14 cellular contexts compared by ENCODE assay signal in the genomic region with DNA sequence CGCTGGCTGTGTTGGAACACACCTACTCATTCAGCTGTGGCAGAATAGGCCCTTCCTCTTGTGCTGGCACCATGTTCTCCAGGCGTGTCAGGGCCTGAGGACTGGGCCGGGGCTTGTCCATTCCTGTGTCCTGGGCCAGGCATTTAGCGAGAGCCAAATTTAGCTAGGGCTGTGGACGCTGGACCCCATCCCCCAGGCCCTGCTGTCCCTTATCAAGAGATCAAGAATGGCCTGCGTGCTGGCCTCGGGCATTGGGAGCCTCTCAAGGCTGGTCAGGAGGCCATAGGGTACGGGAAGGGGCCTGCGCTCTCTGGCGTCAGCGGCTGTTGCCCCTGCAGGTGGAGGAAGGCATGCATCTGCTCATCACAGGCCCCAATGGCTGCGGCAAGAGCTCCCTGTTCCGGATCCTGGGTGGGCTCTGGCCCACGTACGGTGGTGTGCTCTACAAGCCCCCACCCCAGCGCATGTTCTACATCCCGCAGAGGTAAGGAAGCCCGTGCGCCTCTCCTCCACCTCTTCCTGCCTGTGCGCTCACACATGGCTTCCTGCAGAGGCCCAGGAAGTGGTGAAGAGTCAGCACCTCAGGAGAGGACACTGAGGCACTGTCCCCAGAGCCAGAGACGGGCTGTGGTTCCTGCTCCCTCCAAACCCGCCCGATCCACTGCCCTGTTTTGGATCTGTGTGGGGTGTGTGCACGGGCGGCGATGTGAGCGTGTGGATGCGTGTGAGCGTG. TPM values are rescaled to one million over a fixed set of nuclear protein-coding genes. Genes with fewer than 3 reads are reported as not detected.
DNase-seq lines count a peak whose midpoint lies in the region; ATAC-seq, FAIRE-seq and TF ChIP-seq lines count a peak whose summit lies in the region.
"Had no signal": no experiment of that assay in that cellular context is flagged by ENCODE, and none has a peak within 500 bp of the region (broad histone marks: within the 10 kb centered on the region; RNA-seq: fewer than 3 reads in every experiment).

No MANE protein-coding gene starts in this region.

- DNase-seq in activated T-cell treated with anti-CD3 and anti-CD28 coated beads, Interleukin-2, amount 50 U/mL, for 4 hours: no peak
- DNase-seq in activated T-cell treated with anti-CD3 and anti-CD28 coated beads for 4 hours (no peak), small intestine (peak; percentile 32), WTC11 (ENCODE audit: low spot score) (no peak)
- DNase-seq in Jurkat, Clone E6-1 (ENCODE audit: low read depth, low spot score): peak; percentile 63
- DNase-seq in activated naive CD4-positive, alpha-beta T cell treated with anti-CD3 and anti-CD28 coated beads, Interleukin-2, amount 50 U/mL, for 72 hours (ENCODE audit: low spot score in 2 of 2): no peak
- DNase-seq in effector CD8-positive, alpha-beta T cell (lab: John Stamatoyannopoulos, UW): no peak
- DNase-seq: NCI-H1694 treated with DMSO at 0.1 percent for 48 hours, NCI-H524 treated with DMSO at 0.1 percent for 48 hours, OCI-M1, tibial artery had no signal

- CTCF ChIA-PET in WTC11 (lab: Charles Lee): no interaction called here

- H3K4me3 Mint-ChIP-seq in activated T-cell treated with anti-CD3 and anti-CD28 coated beads, Interleukin-2, amount 50 U/mL, for 4 hours: peak overlapping the region; percentile 56
- H3K4me3 Mint-ChIP-seq in WTC11: no peak overlapping the region

- peak overlapping the region; percentile 16 for H3K4me3 ChIP-seq in Jurkat, Clone E6-1 (ENCODE audit: low read length)
- H3K4me3 ChIP-seq in small intestine (ENCODE audit: low read depth in 1 of 2, low read length in 2 of 2): no peak overlapping the region
- H3K4me3 ChIP-seq: tibial artery had no signal

- H3K4me1 ChIP-seq in small intestine (ENCODE audit: control insufficient read depth in 2 of 2, insufficient read depth in 1 of 2, low read depth in 1 of 2, low read length in 1 of 2): peaks cover 0 to 3% of the 10 kb centered on the region in 2 donors

- H3K27ac ChIP-seq in small intestine (ENCODE audit: low read depth in 1 of 2, low read length in 1 of 2): peak overlapping the region in 1 of 2 donors; percentile 52
- H3K27ac ChIP-seq: tibial artery, VCaP had no signal

- no peaks in the 10 kb centered on the region for H3K9me3 ChIP-seq in small intestine (ENCODE audit: control insufficient read depth, low read depth)
- H3K9me3 ChIP-seq: tibial artery had no signal

- peak; percentile 72 to 79 for ATAC-seq in activated T-cell treated with anti-CD3 and anti-CD28 coated beads, Interleukin-2, amount 50 U/mL, for 4 hours
- peak; percentile 53 to 92 for ATAC-seq in activated naive CD4-positive, alpha-beta T cell treated with anti-CD3 and anti-CD28 coated beads, Interleukin-2, amount 50 U/mL, for 72 hours
- ATAC-seq in WTC11: no peak
- ATAC-seq in HG03025 (IDR thresholded peaks at IDR 0.05; ENCODE audit: low FRiP score, unreplicated experiment): no peak
- ATAC-seq: left lobe of liver had no signal

- POLR2A ChIA-PET in WTC11 (lab: Charles Lee): no interaction called here

- no peak for TF ChIP-seq CTCF in WTC11 (IDR thresholded peaks at IDR 0.05)

- no peaks in the 10 kb centered on the region for H3K27me3 ChIP-seq in small intestine (ENCODE audit: control insufficient read depth in 2 of 2, insufficient read depth in 2 of 2, low read length in 2 of 2)
- H3K27me3 ChIP-seq: tibial artery had no signal

- peaks cover 32% of the 10 kb centered on the region for H3K4me1 Mint-ChIP-seq in activated T-cell treated with anti-CD3 and anti-CD28 coated beads, Interleukin-2, amount 50 U/mL, for 4 hours (ENCODE audit: low read depth)
- H3K4me1 Mint-ChIP-seq in WTC11: peaks cover 10% of the 10 kb centered on the region

- peaks cover 3% of the 10 kb centered on the region for H3K27me3 Mint-ChIP-seq in activated T-cell treated with anti-CD3 and anti-CD28 coated beads, Interleukin-2, amount 50 U/mL, for 4 hours (ENCODE audit: low read depth)
- H3K27me3 Mint-ChIP-seq in WTC11 (ENCODE audit: low read depth): no peaks in the 10 kb centered on the region

- no peaks in the 10 kb centered on the region for H3K36me3 ChIP-seq in small intestine (ENCODE audit: control insufficient read depth in 2 of 2, insufficient read depth in 2 of 2, low read length in 2 of 2)

- H3K36me3 Mint-ChIP-seq in activated T-cell treated with anti-CD3 and anti-CD28 coated beads, Interleukin-2, amount 50 U/mL, for 4 hours (ENCODE audit: insufficient read depth): peaks cover 4% of the 10 kb centered on the region
- peaks cover 0 to 2% of the 10 kb centered on the region in 2 donors for H3K36me3 Mint-ChIP-seq in activated naive CD4-positive, alpha-beta T cell treated with anti-CD3 and anti-CD28 coated beads, Interleukin-2, amount 50 U/mL, for 72 hours
- H3K36me3 Mint-ChIP-seq in WTC11: peaks cover 1% of the 10 kb centered on the region; the same call in 1 of the 2 replicates

- WGBS in small intestine, 3 donors: 78 to 87% (median 78%) methylated on average over 26 to 29 of the region's 29 CpGs

- no peaks in the 10 kb centered on the region for H3K9me3 Mint-ChIP-seq in activated T-cell treated with anti-CD3 and anti-CD28 coated beads, Interleukin-2, amount 50 U/mL, for 4 hours
- peaks cover 0 to 1% of the 10 kb centered on the region in 2 donors for H3K9me3 Mint-ChIP-seq in activated naive CD4-positive, alpha-beta T cell treated with anti-CD3 and anti-CD28 coated beads, Interleukin-2, amount 50 U/mL, for 72 hours
- H3K9me3 Mint-ChIP-seq in WTC11: peaks cover 3% of the 10 kb centered on the region

- peak overlapping the region; percentile 55 to 88 for H3K27ac Mint-ChIP-seq in activated naive CD4-positive, alpha-beta T cell treated with anti-CD3 and anti-CD28 coated beads, Interleukin-2, amount 50 U/mL, for 72 hours
- no peak overlapping the region for H3K27ac Mint-ChIP-seq in WTC11

- FAIRE-seq in small intestine (lab: Jason Lieb, UNC): no peak

TF ChIP-seq in WTC11, 78 proteins besides CTCF, POLR2A, EP300 and RAD21 (continues in another document):
- TF ChIP-seq NR2C2 (CRISPR knock-in tag; IDR thresholded peaks at IDR 0.05) (no peak), ZNF396 (CRISPR knock-in tag; IDR thresholded peaks at IDR 0.05; ENCODE audit: borderline replicate concordance) (no peak), ELF4 (CRISPR knock-in tag; IDR thresholded peaks at IDR 0.05; ENCODE audit: low read depth) (no peak), SMAD4 (CRISPR knock-in tag; IDR thresholded peaks at IDR 0.05) (no peak), ZNF138 (CRISPR knock-in tag; conservative IDR thresholded peaks at IDR 0.05) (no peak)
- TF ChIP-seq, protein P1, sequence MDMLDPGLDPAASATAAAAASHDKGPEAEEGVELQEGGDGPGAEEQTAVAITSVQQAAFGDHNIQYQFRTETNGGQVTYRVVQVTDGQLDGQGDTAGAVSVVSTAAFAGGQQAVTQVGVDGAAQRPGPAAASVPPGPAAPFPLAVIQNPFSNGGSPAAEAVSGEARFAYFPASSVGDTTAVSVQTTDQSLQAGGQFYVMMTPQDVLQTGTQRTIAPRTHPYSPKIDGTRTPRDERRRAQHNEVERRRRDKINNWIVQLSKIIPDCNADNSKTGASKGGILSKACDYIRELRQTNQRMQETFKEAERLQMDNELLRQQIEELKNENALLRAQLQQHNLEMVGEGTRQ (CRISPR knock-in tag; IDR thresholded peaks at IDR 0.05): no peak
- TF ChIP-seq, protein P2, sequence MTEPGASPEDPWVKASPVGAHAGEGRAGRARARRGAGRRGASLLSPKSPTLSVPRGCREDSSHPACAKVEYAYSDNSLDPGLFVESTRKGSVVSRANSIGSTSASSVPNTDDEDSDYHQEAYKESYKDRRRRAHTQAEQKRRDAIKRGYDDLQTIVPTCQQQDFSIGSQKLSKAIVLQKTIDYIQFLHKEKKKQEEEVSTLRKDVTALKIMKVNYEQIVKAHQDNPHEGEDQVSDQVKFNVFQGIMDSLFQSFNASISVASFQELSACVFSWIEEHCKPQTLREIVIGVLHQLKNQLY (CRISPR knock-in tag; IDR thresholded peaks at IDR 0.05): no peak

RNA-seq across cellular contexts. Expression of a gene that starts 15.3 kb away (rescaled TPM):
- 1 to 10 TPM; 2.6 to 3.4 (median 3.1) TPM for total RNA-seq in activated T-cell treated with anti-CD3 and anti-CD28 coated beads, Interleukin-2, amount 50 U/mL, for 4 hours
- polyA plus RNA-seq in Jurkat, Clone E6-1 (2012; ENCODE audit: insufficient read depth, insufficient read length): 3.4 TPM
- 1 to 10 TPM; 5.6 to 6.7 TPM for total RNA-seq in activated naive CD4-positive, alpha-beta T cell treated with anti-CD3 and anti-CD28 coated beads, Interleukin-2, amount 50 U/mL, for 72 hours
- polyA plus RNA-seq in small intestine: 10 to 100 TPM; 10.1 to 37.3 (median 26.5) TPM
- 9.1 to 10.4 TPM (median 9.5 TPM) in 3 replicates for total RNA-seq in WTC11 (2021)

RNA-seq across cellular contexts. Expression of a gene that starts 15.7 kb away (rescaled TPM):
- 100 to 1,000 TPM; 134 to 176 (median 151) TPM for total RNA-seq in activated T-cell treated with anti-CD3 and anti-CD28 coated beads, Interleukin-2, amount 50 U/mL, for 4 hours
- 189 TPM for polyA plus RNA-seq in Jurkat, Clone E6-1 (2012; ENCODE audit: insufficient read depth, insufficient read length)
- 10 to 100 TPM; 67.4 to 92.7 TPM for total RNA-seq in activated naive CD4-positive, alpha-beta T cell treated with anti-CD3 and anti-CD28 coated beads, Interleukin-2, amount 50 U/mL, for 72 hours
- 100 to 1,000 TPM in 1 of 3 donors, 10 to 100 TPM in 2; 68.4 to 243 (median 81.0) TPM for polyA plus RNA-seq in small intestine
- total RNA-seq in WTC11 (2021): 142 to 150 TPM (median 144 TPM) in 3 replicates

RNA-seq across cellular contexts. Expression of a gene that starts 24.1 kb away (rescaled TPM):
- total RNA-seq in activated T-cell treated with anti-CD3 and anti-CD28 coated beads, Interleukin-2, amount 50 U/mL, for 4 hours: under 1 TPM; 0.40 to 0.66 (median 0.46) TPM
- 1.9 TPM for polyA plus RNA-seq in Jurkat, Clone E6-1 (2012; ENCODE audit: insufficient read depth, insufficient read length)
- 1 to 10 TPM; 1.5 to 3.2 TPM for total RNA-seq in activated naive CD4-positive, alpha-beta T cell treated with anti-CD3 and anti-CD28 coated beads, Interleukin-2, amount 50 U/mL, for 72 hours
- polyA plus RNA-seq in small intestine: 1 to 10 TPM in 1 of 3 donors, under 1 TPM in 1, not detected in 1; 0.54 to 1.6 TPM
- 2.5 to 4.2 TPM (median 2.9 TPM) in 3 replicates for total RNA-seq in WTC11 (2021)

RNA-seq across cellular contexts. Expression of a gene that starts 40.9 kb away (rescaled TPM):
- total RNA-seq in activated T-cell treated with anti-CD3 and anti-CD28 coated beads, Interleukin-2, amount 50 U/mL, for 4 hours: not detected
- 1.4 TPM for polyA plus RNA-seq in Jurkat, Clone E6-1 (2012; ENCODE audit: insufficient read depth, insufficient read length)
- total RNA-seq in activated naive CD4-positive, alpha-beta T cell treated with anti-CD3 and anti-CD28 coated beads, Interleukin-2, amount 50 U/mL, for 72 hours: not detected
- under 1 TPM in 2 of 3 donors, not detected in 1; 0.15 to 0.27 TPM for polyA plus RNA-seq in small intestine
- total RNA-seq in WTC11 (2021): not detected in 3 replicates
- total RNA-seq: left lobe of liver had no signal

RNA-seq across cellular contexts. Expression of a gene that starts 52.2 kb away (rescaled TPM):
- 1 to 10 TPM; 1.1 to 1.9 (median 1.6) TPM for total RNA-seq in activated T-cell treated with anti-CD3 and anti-CD28 coated beads, Interleukin-2, amount 50 U/mL, for 4 hours
- 3.1 TPM for polyA plus RNA-seq in Jurkat, Clone E6-1 (2012; ENCODE audit: insufficient read depth, insufficient read length)
- total RNA-seq in activated naive CD4-positive, alpha-beta T cell treated with anti-CD3 and anti-CD28 coated beads, Interleukin-2, amount 50 U/mL, for 72 hours: 1 to 10 TPM in 1 of 2 donors, under 1 TPM in 1; 0.16 to 2.2 TPM
- 10 to 100 TPM; 34.0 to 74.9 (median 43.5) TPM for polyA plus RNA-seq in small intestine
- 102 to 112 TPM (median 110 TPM) in 3 replicates for total RNA-seq in WTC11 (2021)

Comparison
In these comparisons a context has a peak if more than half of its experiments do, and no peak if none do; other contexts are left out.
1. ATAC-seq: peak in activated T-cell treated with anti-CD3 and anti-CD28 coated beads, Interleukin-2, amount 50 U/mL, for 4 hours (2 of 2) and activated naive CD4-positive, alpha-beta T cell treated with anti-CD3 and anti-CD28 coated beads, Interleukin-2, amount 50 U/mL, for 72 hours (2 of 2); none in WTC11 (single experiment) and HG03025 (single experiment).
2. DNase-seq: peak in Jurkat, Clone E6-1 (single experiment) and small intestine (single experiment); none in activated T-cell treated with anti-CD3 and anti-CD28 coated beads, Interleukin-2, amount 50 U/mL, for 4 hours (single experiment), activated T-cell treated with anti-CD3 and anti-CD28 coated beads for 4 hours (single experiment), activated naive CD4-positive, alpha-beta T cell treated with anti-CD3 and anti-CD28 coated beads, Interleukin-2, amount 50 U/mL, for 72 hours (0 of 2), effector CD8-positive, alpha-beta T cell (single experiment) and WTC11 (single experiment).